8 cellular contexts compared by ENCODE assay signal in the genomic region with DNA sequence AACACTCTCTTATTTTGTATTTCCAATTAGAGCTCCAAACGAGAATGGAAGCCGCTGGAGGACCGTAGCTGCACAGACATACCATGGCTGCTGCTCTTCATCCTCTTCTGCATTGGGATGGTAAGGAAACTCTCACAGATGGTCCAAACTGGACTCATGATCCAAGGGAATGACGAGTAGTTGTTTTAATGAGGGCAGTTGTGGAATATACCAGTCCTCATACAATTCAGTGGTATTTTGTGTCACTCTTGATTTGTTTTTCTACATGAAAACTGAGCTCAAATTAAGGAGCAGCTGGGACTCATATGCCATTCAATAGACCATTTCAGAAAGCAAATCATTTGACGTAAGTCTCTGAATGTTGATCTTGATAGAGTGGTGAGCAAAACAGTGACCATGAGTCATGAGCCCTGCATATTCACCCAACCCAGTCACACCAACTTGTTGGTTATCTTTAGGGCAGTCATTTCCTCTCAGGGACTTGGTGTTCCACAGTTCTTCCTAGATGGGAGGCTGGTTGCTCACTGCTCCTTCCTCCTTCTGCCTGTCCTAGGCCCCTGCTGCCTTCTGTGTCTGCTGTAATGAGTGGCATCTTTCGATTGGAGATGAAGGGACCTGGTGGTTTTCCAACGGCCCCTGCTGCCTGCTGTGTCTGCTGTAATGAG. TPM values are rescaled to one million over a fixed set of nuclear protein-coding genes. Genes with fewer than 3 reads are reported as not detected.
DNase-seq lines count a peak whose midpoint lies in the region; TF ChIP-seq lines count a peak whose summit lies in the region.

No MANE protein-coding gene starts in this region.

- peak overlapping the region; percentile 79 for H3K27ac ChIP-seq in osteoblast (ENCODE audit: low read depth, low read length)

- H3K36me3 ChIP-seq in osteoblast (ENCODE audit: insufficient read depth, low read length): no peaks in the 10 kb centered on the region

- H2AFZ ChIP-seq in osteoblast (ENCODE audit: low read length): peak overlapping the region; percentile 69

- no peaks in the 10 kb centered on the region for H4K20me1 ChIP-seq in osteoblast (ENCODE audit: insufficient read depth, low read length)

- peaks cover 51% of the 10 kb centered on the region for H3K4me1 ChIP-seq in osteoblast (ENCODE audit: insufficient read depth, low read length)

- H3K4me2 ChIP-seq in osteoblast (ENCODE audit: insufficient read depth, low read length): peak overlapping the region; percentile 12

- H3K9me3 ChIP-seq in osteoblast (ENCODE audit: low read depth, low read length): no peaks in the 10 kb centered on the region

- DNase-seq in ELR (ENCODE audit: low read depth): peak; percentile 96
- DNase-seq in OCI-M1 (lab: John Stamatoyannopoulos, UW): peak; percentile 93
- peak; percentile 95 for DNase-seq in epithelial cell of esophagus (ENCODE audit: low read depth)
- DNase-seq in osteoblast (ENCODE audit: insufficient read length, low spot score, missing footprints): peak; percentile 86
- no peak for DNase-seq in NCI-H1417 treated with DMSO at 0.1 percent for 48 hours (lab: John Stamatoyannopoulos, UW)
- DNase-seq in activated effector memory CD4-positive, alpha-beta T cell treated with Interleukin-2 at 50 U/mL for 16 hours: no peak
- DNase-seq in GM19240 (ENCODE audit: insufficient read length, low spot score): no peak
- no peak for DNase-seq in NCI-H2107 treated with DMSO at 0.1 percent for 48 hours (lab: John Stamatoyannopoulos, UW; ENCODE audit: unreplicated experiment)

- no peak overlapping the region for H3K4me3 ChIP-seq in epithelial cell of esophagus (ENCODE audit: low read length)
- H3K4me3 ChIP-seq in osteoblast (ENCODE audit: insufficient read depth, low read length): no peak overlapping the region

- TF ChIP-seq CTCF in epithelial cell of esophagus (IDR thresholded peaks at IDR 0.05; ENCODE audit: insufficient read depth, low read depth, low read length, missing control alignments) (no peak), osteoblast (IDR thresholded peaks at IDR 0.05; ENCODE audit: extremely low read depth, low read depth, low read length) (no peak)

- H3K27me3 ChIP-seq in osteoblast (ENCODE audit: insufficient read depth, low read length): no peaks in the 10 kb centered on the region

- H3K79me2 ChIP-seq in osteoblast (ENCODE audit: insufficient read depth, low read length): peaks cover 25% of the 10 kb centered on the region

RNA-seq across cellular contexts. Expression of a gene that starts 54.9 kb away (rescaled TPM):
- total RNA-seq in osteoblast: 47.8 and 50.1 TPM in 2 replicates

Comparison
In these comparisons a context has a peak if more than half of its experiments do, and no peak if none do; other contexts are left out.
1. DNase-seq: peak in ELR (single experiment), OCI-M1 (single experiment), epithelial cell of esophagus (single experiment) and osteoblast (single experiment); none in NCI-H1417 treated with DMSO at 0.1 percent for 48 hours (single experiment), activated effector memory CD4-positive, alpha-beta T cell treated with Interleukin-2 at 50 U/mL for 16 hours (single experiment), GM19240 (single experiment) and NCI-H2107 treated with DMSO at 0.1 percent for 48 hours (single experiment).